In genomic region chr1:226073184-226073950, GRCh38 we compare ENCODE assay signal across 20 cellular contexts. TPM values are rescaled to one million over a fixed set of nuclear protein-coding genes. Genes with fewer than 3 reads are reported as not detected.
DNase-seq lines count a peak whose midpoint lies in the region; ATAC-seq and TF ChIP-seq lines count a peak whose summit lies in the region.
"Had no signal": no experiment of that assay in that cellular context is flagged by ENCODE, and none has a peak within 500 bp of the region (broad histone marks: within the 10 kb centered on the region; RNA-seq: fewer than 3 reads in every experiment).

No MANE protein-coding gene starts in this region.

- TF ChIP-seq CTCF in MCF 10A (IDR thresholded peaks at IDR 0.05; ENCODE audit: unreplicated experiment) (no peak), breast epithelium (IDR thresholded peaks at IDR 0.05) (no peak), progenitor cell of endocrine pancreas (IDR thresholded peaks at IDR 0.05; ENCODE audit: unreplicated experiment) (no peak), lower leg skin (IDR thresholded peaks at IDR 0.05) (no peak)

- DNase-seq in MCF 10A (ENCODE audit: unreplicated experiment) (no peak), breast epithelium (ENCODE audit: low spot score in 2 of 2) (no peak), NCI-H82 treated with DMSO at 0.1 percent for 48 hours (lab: John Stamatoyannopoulos, UW; ENCODE audit: unreplicated experiment) (peak; percentile 85), progenitor cell of endocrine pancreas (ENCODE audit: low spot score, unreplicated experiment) (no peak), lower leg skin (ENCODE audit: low spot score in 2 of 2) (no peak), SW480 (ENCODE audit: low spot score) (no peak)
- DNase-seq: activated CD4-positive, alpha-beta T cell treated with anti-CD3 and anti-CD28 coated beads for 48 hours; activated gamma-delta T cell; C1 segment of cervical spinal cord; DMS53; HCEC 1CT; IMR-90; NCI-H2029; NCI-H345; spleen had no signal

- H3K9me3 ChIP-seq in breast epithelium = no peaks in the 10 kb centered on the region
- H3K9me3 ChIP-seq: spleen, vagina had no signal

- H3K36me3 ChIP-seq in breast epithelium = no peaks in the 10 kb centered on the region

- POLR2A ChIA-PET in MCF 10A (lab: Yijun Ruan, JAX) = interaction anchor here (0.9 to 2.5 kb wide), 4 partner anchors 8 to 12 kb away, joined by 3 to 21 read pairs (median 11); partner anchors contain the start of gene H3-3A

- TSS peak; percentile 13 for BruUV-seq in MCF 10A (replicated peaks; lab: Mats Ljungman, UMichigan)

- H3K27me3 Mint-ChIP-seq in MCF 10A (ENCODE audit: insufficient read depth, unreplicated experiment) (no peaks in the 10 kb centered on the region), progenitor cell of endocrine pancreas (no peaks in the 10 kb centered on the region)

- intact Hi-C loops in MCF 10A (cut with micrococcal nuclease) (no loop called here), breast epithelium (cut with DNase I; ENCODE audit: low total_unique reads) (no loop called here), lower leg skin (cut with DNase I; ENCODE audit: low total_unique reads) (no loop called here)

- H3K4me3 Mint-ChIP-seq in MCF 10A (ENCODE audit: unreplicated experiment) (no peak overlapping the region), progenitor cell of endocrine pancreas (ENCODE audit: low read depth) (no peak overlapping the region)
- H3K4me3 Mint-ChIP-seq: nephron had no signal

- H3K36me3 Mint-ChIP-seq in MCF 10A (ENCODE audit: insufficient read depth, unreplicated experiment) = peaks cover 71% of the 10 kb centered on the region
- peaks cover 25% of the 10 kb centered on the region for H3K36me3 Mint-ChIP-seq in progenitor cell of endocrine pancreas (ENCODE audit: insufficient read depth)

- H3K4me1 Mint-ChIP-seq in MCF 10A (ENCODE audit: insufficient read depth, unreplicated experiment) = peaks cover 22% of the 10 kb centered on the region
- peaks cover 9% of the 10 kb centered on the region for H3K4me1 Mint-ChIP-seq in progenitor cell of endocrine pancreas (ENCODE audit: low read depth)

- H3K4me1 ChIP-seq in breast epithelium = no peaks in the 10 kb centered on the region

- H3K4me3 ChIP-seq in breast epithelium (no peak overlapping the region), lower leg skin (ENCODE audit: low read depth, poor library complexity, severe bottlenecking) (no peak overlapping the region)
- H3K4me3 ChIP-seq: lung, spleen, vagina had no signal

- H3K27me3 ChIP-seq in breast epithelium = no peaks in the 10 kb centered on the region
- H3K27me3 ChIP-seq: spleen, vagina had no signal

- H3K9me3 Mint-ChIP-seq in MCF 10A (ENCODE audit: unreplicated experiment) = no peaks in the 10 kb centered on the region
- no peaks in the 10 kb centered on the region for H3K9me3 Mint-ChIP-seq in progenitor cell of endocrine pancreas (ENCODE audit: low read depth)
- H3K9me3 Mint-ChIP-seq: nephron had no signal

- 48 to 55% methylated on average over 6 of the region's 6 CpGs for whole genome bisulfite sequencing in lower leg skin, 2 donors

- H3K27ac Mint-ChIP-seq in MCF 10A (ENCODE audit: low read depth, unreplicated experiment) (no peak overlapping the region), progenitor cell of endocrine pancreas (peak overlapping the region; percentile 4)
- H3K27ac Mint-ChIP-seq: nephron had no signal

- no peak for TF ChIP-seq POLR2A in breast epithelium (IDR thresholded peaks at IDR 0.05)
- no peak for TF ChIP-seq POLR2A in lower leg skin (IDR thresholded peaks at IDR 0.05)

- peak; percentile 76 for ATAC-seq in esophagus mucosa
- no peak for ATAC-seq in GM21717 (IDR thresholded peaks at IDR 0.05; ENCODE audit: unreplicated experiment)

- H3K27ac ChIP-seq in breast epithelium = no peak overlapping the region
- H3K27ac ChIP-seq: spleen, vagina had no signal

- CTCF ChIA-PET in MCF 10A (lab: Yijun Ruan, JAX) = interaction anchor here (0.6 to 7.4 kb wide), 9 partner anchors 7 to 59 kb away, joined by 3 to 98 read pairs (median 5); no protein-coding TSS in a partner anchor

RNA-seq across cellular contexts. Expression of gene H3-3A, which starts 10.9 kb away (rescaled TPM):
- total RNA-seq in MCF 10A (2022) = 635 and 710 TPM in 2 replicates
- 100 to 1,000 TPM; 287 to 603 (median 462) TPM for total RNA-seq in breast epithelium
- total RNA-seq in esophagus mucosa = 457 TPM
- 1,238 and 1,313 TPM in 2 replicates for total RNA-seq in progenitor cell of endocrine pancreas
- 100 to 1,000 TPM; 304 to 569 (median 410) TPM for total RNA-seq in lower leg skin
